In the genomic region with DNA sequence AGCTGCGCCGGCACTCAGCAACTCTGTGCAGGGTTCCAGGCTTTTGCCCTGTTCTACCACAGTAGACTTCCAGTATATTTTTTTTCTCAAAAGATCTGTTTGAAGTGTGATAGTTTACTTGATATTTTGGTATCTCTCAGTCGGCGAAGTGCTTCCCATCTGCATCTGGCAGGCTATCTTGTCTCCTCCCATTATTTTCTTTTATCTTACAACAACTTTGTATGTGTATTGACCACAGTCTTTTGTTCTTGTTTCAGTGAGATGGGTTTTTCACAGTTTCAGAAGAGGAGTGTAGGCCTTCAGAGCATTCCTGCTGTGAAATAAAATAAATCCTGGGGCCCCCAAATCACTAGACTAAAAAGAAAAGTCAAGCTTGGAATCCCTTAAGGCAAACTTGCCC, we compare ENCODE assay signal across 1 cellular context.
TF ChIP-seq lines count a peak whose summit lies in the region.

No MANE protein-coding gene starts in this region.

TF ChIP-seq in GM23338, 12 proteins besides CTCF, POLR2A, EP300 and RAD21 (continued from another document):
- TF ChIP-seq, protein P1, sequence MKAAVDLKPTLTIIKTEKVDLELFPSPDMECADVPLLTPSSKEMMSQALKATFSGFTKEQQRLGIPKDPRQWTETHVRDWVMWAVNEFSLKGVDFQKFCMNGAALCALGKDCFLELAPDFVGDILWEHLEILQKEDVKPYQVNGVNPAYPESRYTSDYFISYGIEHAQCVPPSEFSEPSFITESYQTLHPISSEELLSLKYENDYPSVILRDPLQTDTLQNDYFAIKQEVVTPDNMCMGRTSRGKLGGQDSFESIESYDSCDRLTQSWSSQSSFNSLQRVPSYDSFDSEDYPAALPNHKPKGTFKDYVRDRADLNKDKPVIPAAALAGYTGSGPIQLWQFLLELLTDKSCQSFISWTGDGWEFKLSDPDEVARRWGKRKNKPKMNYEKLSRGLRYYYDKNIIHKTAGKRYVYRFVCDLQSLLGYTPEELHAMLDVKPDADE (IDR thresholded peaks at IDR 0.05): no peak
- TF ChIP-seq ZNF462 (CRISPR knock-in tag; IDR thresholded peaks at IDR 0.05): no peak
- no peak for TF ChIP-seq NANOG (IDR thresholded peaks at IDR 0.05; ENCODE audit: borderline replicate concordance)
